In genomic region chr2:51053213-51053612, GRCh38 we compare ENCODE assay signal across 25 cellular contexts.
"Had no signal": no experiment of that assay in that cellular context is flagged by ENCODE, and none has a peak within 500 bp of the region (broad histone marks: within the 10 kb centered on the region; RNA-seq: fewer than 3 reads in every experiment).

No MANE protein-coding gene starts in this region.

- H3K9me3 ChIP-seq: suprapubic skin, testis, thyroid gland, tibial artery, transverse colon, upper lobe of right lung, uterus, vagina had no signal

- H3K27ac ChIP-seq: stomach, suprapubic skin, testis, thoracic aorta, thyroid gland, tibial artery, tibial nerve, transverse colon, upper lobe of left lung, upper lobe of right lung, uterus, vagina had no signal

- H3K4me1 ChIP-seq: stomach, suprapubic skin, testis, thyroid gland, tibial artery, tibial nerve, transverse colon, upper lobe of left lung, upper lobe of right lung, uterus, vagina had no signal

- H3K4me3 ChIP-seq: stomach, suprapubic skin, testis, thoracic aorta, thyroid gland, tibial artery, tibial nerve, transverse colon, upper lobe of left lung, upper lobe of right lung, uterus, vagina had no signal

- H3K36me3 ChIP-seq: stomach, suprapubic skin, thoracic aorta, thyroid gland, tibial artery, tibial nerve, transverse colon, upper lobe of left lung, upper lobe of right lung, uterus, vagina had no signal

- H3K27me3 ChIP-seq: stomach, suprapubic skin, testis, thyroid gland, tibial artery, tibial nerve, transverse colon, upper lobe of left lung, upper lobe of right lung, uterus, vagina had no signal

- DNase-seq: stimulated activated CD4-positive, alpha-beta T cell treated with anti-CD3 and anti-CD28 coated beads, Interleukin-2, amount 100 ng/mL, for 48 hours; stimulated activated CD4-positive, alpha-beta T cell treated with anti-CD3 and anti-CD28 coated beads, Interleukin-4, amount 100 ng/mL, for 1 hour; stimulated activated CD4-positive, alpha-beta T cell treated with anti-CD3 and anti-CD28 coated beads, Interleukin-4, amount 100 ng/mL, for 24 hours; stimulated activated CD4-positive, alpha-beta T cell treated with anti-CD3 and anti-CD28 coated beads, Interleukin-4, amount 100 ng/mL, for 4 hours; stimulated activated CD8-positive, alpha-beta memory T cell treated with anti-CD3 and anti-CD28 coated beads, Interleukin-4, amount 100 ng/mL, for 48 hours; stimulated activated naive B cell treated with anti-CD40 and anti-IgM and Interleukin-4, amounts not matched to agents 10 μg/mL and 1 μg/mL and 100 μg/mL, for 72 hours; stimulated activated naive CD4-positive, alpha-beta T cell; stimulated activated naive CD4-positive, alpha-beta T cell treated with Interleukin-2 at 50 U/mL for 16 hours; stimulated activated naive CD8-positive, alpha-beta T cell treated with anti-CD3 and anti-CD28 coated beads, Interleukin-15, amount 100 ng/mL, for 72 hours; stimulated activated naive CD8-positive, alpha-beta T cell treated with anti-CD3 and anti-CD28 coated beads, Interleukin-15, Interleukin-2, amounts not matched to agents 100 U/mL and 50 U/mL, for 24 hours; stomach; substantia nigra; testis; thyroid gland; tibial artery; transverse colon; trophoblast cell; upper lobe of left lung; upper lobe of right lung; uterus had no signal

- FAIRE-seq: urothelium cell line had no signal
